ENCODE assay signal across 9 cellular contexts in genomic region chr11:124745270-124745834, GRCh38. TPM values are rescaled to one million over a fixed set of nuclear protein-coding genes. Genes with fewer than 3 reads are reported as not detected.
A peak's percentile ranks its signal among the peaks of the same experiment; 100 is the strongest.
DNase-seq lines count a peak whose midpoint lies in the region; ATAC-seq and TF ChIP-seq lines count a peak whose summit lies in the region.
"Had no signal": no experiment of that assay in that cellular context is flagged by ENCODE, and none has a peak within 500 bp of the region (broad histone marks: within the 10 kb centered on the region; RNA-seq: fewer than 3 reads in every experiment).

No MANE protein-coding gene starts in this region.

- H3K9ac ChIP-seq in duodenal mucosa (ENCODE audit: low read depth in 1 of 2, low read length in 2 of 2) = no peak overlapping the region

- H3K27ac ChIP-seq in duodenal mucosa (ENCODE audit: low read depth, low read length) = no peak overlapping the region
- H3K27ac ChIP-seq in naive thymus-derived CD4-positive, alpha-beta T cell (ENCODE audit: low read depth, low read length) = no peak overlapping the region

- DNase-seq in AG09309 (ENCODE audit: low read depth) (no peak), GM19238 (ENCODE audit: insufficient read length, low spot score) (no peak), kidney glomerular epithelial cell (lab: John Stamatoyannopoulos, UW) (no peak), SHP77 (lab: John Stamatoyannopoulos, UW) (no peak)
- no peak for DNase-seq in naive thymus-derived CD4-positive, alpha-beta T cell

- no peaks in the 10 kb centered on the region for H3K9me3 ChIP-seq in duodenal mucosa (ENCODE audit: control insufficient read depth in 1 of 2, low read length in 2 of 2)
- H3K9me3 ChIP-seq in naive thymus-derived CD4-positive, alpha-beta T cell (ENCODE audit: control insufficient read depth in 2 of 3, low read length in 3 of 3) = no peaks in the 10 kb centered on the region

- TF ChIP-seq CTCF in AG09309 (IDR thresholded peaks at IDR 0.05; ENCODE audit: control insufficient read depth, insufficient read depth, low read depth, low read length, missing control alignments) = no peak

- intact Hi-C loops in naive thymus-derived CD4-positive, alpha-beta T cell (cut with micrococcal nuclease) = loop anchor here (5.0 to 10.0 kb wide), 7 partner anchors 207 to 1671 kb away; partner anchors contain the start of genes TMEM218 (in 2 of the 2), CCDC15 (in 1 of the 2), EI24 (in 1 of the 2) and FAM118B (in 1 of the 2)

- ATAC-seq in naive thymus-derived CD4-positive, alpha-beta T cell = no peak
- ATAC-seq in HG02623 (IDR thresholded peaks at IDR 0.05; ENCODE audit: unreplicated experiment) = no peak

- H3K9me3 Mint-ChIP-seq in IgD-negative memory B cell = no peaks in the 10 kb centered on the region
- peaks cover 0 to 2% (median 0%) of the 10 kb centered on the region in 11 donors for H3K9me3 Mint-ChIP-seq in naive thymus-derived CD4-positive, alpha-beta T cell

- CTCF ChIA-PET in naive thymus-derived CD4-positive, alpha-beta T cell (lab: Charles Lee) = interaction anchor here (1.7 to 3.1 kb wide), 3 partner anchors 23 to 93 kb away, joined by 4 to 34 read pairs (median 6); no protein-coding TSS in a partner anchor

- H3K4me1 ChIP-seq in duodenal mucosa (ENCODE audit: control insufficient read depth in 1 of 2, insufficient read depth in 2 of 2, low read length in 2 of 2) = peaks cover 12 to 23% of the 10 kb centered on the region in 2 donors
- peaks cover 2 to 3% of the 10 kb centered on the region in 2 donors for H3K4me1 ChIP-seq in naive thymus-derived CD4-positive, alpha-beta T cell (ENCODE audit: control insufficient read depth in 2 of 2, insufficient read depth in 2 of 2, low read length in 2 of 2)

- H3K4me3 ChIP-seq in AG09309 (ENCODE audit: control insufficient read depth, low read depth, low read length) (peak overlapping the region; percentile 46; the same call in 1 of the 2 replicates), duodenal mucosa (ENCODE audit: low read depth in 1 of 2, low read length in 2 of 2) (peak overlapping the region; percentile 91 to 95)
- peak overlapping the region; percentile 99 for H3K4me3 ChIP-seq in naive thymus-derived CD4-positive, alpha-beta T cell (ENCODE audit: low read length)

- POLR2A ChIA-PET in naive thymus-derived CD4-positive, alpha-beta T cell (lab: Charles Lee) = interaction anchor here (1.1 to 8.7 kb wide), 7 partner anchors 12 to 73 kb away, joined by 3 to 112 read pairs (median 13); partner anchors contain the start of genes MSANTD2, SIAE and SPA17

- no peaks in the 10 kb centered on the region for H3K36me3 Mint-ChIP-seq in IgD-negative memory B cell
- no peaks in the 10 kb centered on the region for H3K36me3 Mint-ChIP-seq in naive thymus-derived CD4-positive, alpha-beta T cell

- no peaks in the 10 kb centered on the region for H3K36me3 ChIP-seq in duodenal mucosa (ENCODE audit: control insufficient read depth in 1 of 2, insufficient read depth in 2 of 2, low read length in 2 of 2)
- peaks cover 0 to 6% (median 0%) of the 10 kb centered on the region in 3 experiments for H3K36me3 ChIP-seq in naive thymus-derived CD4-positive, alpha-beta T cell (ENCODE audit: control insufficient read depth in 2 of 3, insufficient read depth in 3 of 3, low read length in 3 of 3)

- peaks cover 13% of the 10 kb centered on the region for H3K27me3 Mint-ChIP-seq in IgD-negative memory B cell
- H3K27me3 Mint-ChIP-seq in naive thymus-derived CD4-positive, alpha-beta T cell = peaks cover 0 to 33% (median 0%) of the 10 kb centered on the region in 5 donors

- peaks cover 15 to 24% (median 20%) of the 10 kb centered on the region in 3 donors for H3K4me1 Mint-ChIP-seq in IgD-negative memory B cell
- peaks cover 11 to 44% (median 28%) of the 10 kb centered on the region in 7 donors for H3K4me1 Mint-ChIP-seq in naive thymus-derived CD4-positive, alpha-beta T cell

- H3K27me3 ChIP-seq in duodenal mucosa (ENCODE audit: control insufficient read depth in 1 of 2, insufficient read depth in 2 of 2, low read length in 2 of 2) = peaks cover 17 to 18% of the 10 kb centered on the region in 2 donors
- H3K27me3 ChIP-seq in naive thymus-derived CD4-positive, alpha-beta T cell (ENCODE audit: control insufficient read depth in 2 of 2, insufficient read depth in 2 of 2, low read length in 2 of 2) = no peaks in the 10 kb centered on the region

- H3K4me3 Mint-ChIP-seq in IgD-negative memory B cell = peak overlapping the region; percentile 64 to 100 (median 86)
- H3K4me3 Mint-ChIP-seq in naive thymus-derived CD4-positive, alpha-beta T cell = peak overlapping the region; percentile 66 to 100 (median 93)

- H3K27ac Mint-ChIP-seq in IgD-negative memory B cell = no peak overlapping the region
- peak overlapping the region in 4 of 9 donors; percentile 31 to 57 (median 34) for H3K27ac Mint-ChIP-seq in naive thymus-derived CD4-positive, alpha-beta T cell

RNA-seq across cellular contexts. Expression of gene NRGN, which starts 5.6 kb away (rescaled TPM):
- 4.6 TPM for polyA plus RNA-seq in IgD-negative memory B cell
- total RNA-seq in naive thymus-derived CD4-positive, alpha-beta T cell = 10 to 100 TPM in 1 of 5 experiments, 1 to 10 TPM in 4; 1.2 to 48.7 (median 4.9) TPM
- not detected for polyA plus RNA-seq in naive thymus-derived CD4-positive, alpha-beta T cell

RNA-seq across cellular contexts. Expression of gene VSIG2, which starts 6.7 kb away (rescaled TPM):
- not detected for polyA plus RNA-seq in IgD-negative memory B cell
- 1 to 10 TPM in 2 of 5 experiments, under 1 TPM in 3; 0.19 to 1.7 (median 0.85) TPM for total RNA-seq in naive thymus-derived CD4-positive, alpha-beta T cell
- under 1 TPM in 1 of 2 donors, not detected in 1; 0.32 TPM for polyA plus RNA-seq in naive thymus-derived CD4-positive, alpha-beta T cell
- total RNA-seq: RPMI7951 had no signal

RNA-seq across cellular contexts. Expression of gene ESAM, which starts 16.7 kb away (rescaled TPM):
- polyA plus RNA-seq in IgD-negative memory B cell = 2.5 TPM
- total RNA-seq in naive thymus-derived CD4-positive, alpha-beta T cell = 1 to 10 TPM in 4 of 5 experiments, under 1 TPM in 1; 0.39 to 3.4 (median 1.7) TPM
- 1 to 10 TPM; 1.9 to 4.1 TPM for polyA plus RNA-seq in naive thymus-derived CD4-positive, alpha-beta T cell
- total RNA-seq: RPMI7951 had no signal

RNA-seq across cellular contexts. Expression of gene MSANTD2, which starts 54.9 kb away (rescaled TPM):
- polyA plus RNA-seq in IgD-negative memory B cell = 7.1 TPM
- total RNA-seq in naive thymus-derived CD4-positive, alpha-beta T cell = 10 to 100 TPM in 4 of 5 experiments, 1 to 10 TPM in 1; 9.1 to 29.5 (median 14.4) TPM
- polyA plus RNA-seq in naive thymus-derived CD4-positive, alpha-beta T cell = 1 to 10 TPM; 3.8 to 6.0 TPM

Comparison
In these comparisons a context has a peak if more than half of its experiments do, and no peak if none do; other contexts are left out.
1. H3K4me3 ChIP-seq: peak in every context shown above with its lines; median percentile 99 in naive thymus-derived CD4-positive, alpha-beta T cell; 93 in duodenal mucosa; 46 in AG09309.